8 cellular contexts compared by ENCODE assay signal in genomic region chr2:25339791-25340339, GRCh38. TPM values are rescaled to one million over a fixed set of nuclear protein-coding genes. Genes with fewer than 3 reads are reported as not detected.
DNase-seq lines count a peak whose midpoint lies in the region; ATAC-seq and TF ChIP-seq lines count a peak whose summit lies in the region.

No MANE protein-coding gene starts in this region.

- DNase-seq in T-helper 1 cell (no peak), head of caudate nucleus (peak in 40 of 42 donors; percentile 46 to 86 (median 69)), psoas muscle (peak; percentile 67 to 88), HuH-7 (ENCODE audit: low spot score) (no peak), germinal center (ENCODE audit: low spot score) (no peak)
- DNase-seq in central memory CD4-positive, alpha-beta T cell: no peak

- WGBS in psoas muscle, 3 donors: 17 to 33% (median 24%) methylated on average over 25 to 26 of the region's 26 CpGs

- intact Hi-C loops in head of caudate nucleus (cut with DNase I): no loop called here
- intact Hi-C loops in psoas muscle (cut with DNase I): loop anchor here (2.0 to 10.0 kb wide), 4 partner anchors 37 to 185 kb away; no protein-coding TSS in a partner anchor

- H3K4me1 Mint-ChIP-seq in T-helper 1 cell treated with Interleukin-12 subunit alpha and Interleukin-12 subunit beta and Interleukin-4 antibody, amounts not matched to agents 30 μg/mL and 1 μg/mL, for 36 hours (ENCODE audit: low read depth): peaks cover 35% of the 10 kb centered on the region

- peak overlapping the region; percentile 89 for H3K27ac ChIP-seq in VCaP
- peak overlapping the region; percentile 82 for H3K27ac ChIP-seq in psoas muscle

- peaks cover 2% of the 10 kb centered on the region for H3K36me3 Mint-ChIP-seq in T-helper 1 cell treated with Interleukin-12 subunit alpha and Interleukin-12 subunit beta and Interleukin-4 antibody, amounts not matched to agents 30 μg/mL and 1 μg/mL, for 36 hours (ENCODE audit: low read depth)

- no peaks in the 10 kb centered on the region for H3K9me3 ChIP-seq in psoas muscle

- H3K36me3 ChIP-seq in psoas muscle (ENCODE audit: insufficient read depth in 1 of 2, low read depth in 1 of 2): no peaks in the 10 kb centered on the region

- H3K4me1 ChIP-seq in psoas muscle: peaks cover 54% of the 10 kb centered on the region

- H3K9me3 Mint-ChIP-seq in T-helper 1 cell treated with Interleukin-12 subunit alpha and Interleukin-12 subunit beta and Interleukin-4 antibody, amounts not matched to agents 30 μg/mL and 1 μg/mL, for 36 hours: no peaks in the 10 kb centered on the region

- H3K27me3 Mint-ChIP-seq in T-helper 1 cell treated with Interleukin-12 subunit alpha and Interleukin-12 subunit beta and Interleukin-4 antibody, amounts not matched to agents 30 μg/mL and 1 μg/mL, for 36 hours (ENCODE audit: low read depth): peaks cover under 1% of the 10 kb centered on the region

- peak; percentile 61 to 80 (median 76) for ATAC-seq in psoas muscle

- H3K27ac Mint-ChIP-seq in T-helper 1 cell treated with Interleukin-12 subunit alpha and Interleukin-12 subunit beta and Interleukin-4 antibody, amounts not matched to agents 30 μg/mL and 1 μg/mL, for 36 hours: peak overlapping the region; percentile 36

- H3K4me3 ChIP-seq in psoas muscle: peak overlapping the region; percentile 80

- H3K4me3 Mint-ChIP-seq in T-helper 1 cell treated with Interleukin-12 subunit alpha and Interleukin-12 subunit beta and Interleukin-4 antibody, amounts not matched to agents 30 μg/mL and 1 μg/mL, for 36 hours: peak overlapping the region; percentile 65

- no peaks in the 10 kb centered on the region for H3K27me3 ChIP-seq in psoas muscle (ENCODE audit: insufficient read depth in 3 of 3, low read length in 2 of 3)

- TF ChIP-seq CTCF in VCaP (conservative IDR thresholded peaks at IDR 0.05) (no peak), psoas muscle (IDR thresholded peaks at IDR 0.05) (peak; percentile 22)

RNA-seq across cellular contexts. Expression of gene DNMT3A, which starts 1.9 kb away (rescaled TPM):
- total RNA-seq in psoas muscle: 10 to 100 TPM; 20.6 to 26.2 (median 21.7) TPM
- polyA plus RNA-seq in psoas muscle: 1 to 10 TPM; 7.1 to 9.9 (median 8.4) TPM

Comparison
In these comparisons a context has a peak if more than half of its experiments do, and no peak if none do; other contexts are left out.
1. DNase-seq: peak in head of caudate nucleus (40 of 42) and psoas muscle (2 of 2); none in T-helper 1 cell (0 of 5), HuH-7 (single experiment), germinal center (single experiment) and central memory CD4-positive, alpha-beta T cell (single experiment).